17 cellular contexts compared by ENCODE assay signal in the genomic region with DNA sequence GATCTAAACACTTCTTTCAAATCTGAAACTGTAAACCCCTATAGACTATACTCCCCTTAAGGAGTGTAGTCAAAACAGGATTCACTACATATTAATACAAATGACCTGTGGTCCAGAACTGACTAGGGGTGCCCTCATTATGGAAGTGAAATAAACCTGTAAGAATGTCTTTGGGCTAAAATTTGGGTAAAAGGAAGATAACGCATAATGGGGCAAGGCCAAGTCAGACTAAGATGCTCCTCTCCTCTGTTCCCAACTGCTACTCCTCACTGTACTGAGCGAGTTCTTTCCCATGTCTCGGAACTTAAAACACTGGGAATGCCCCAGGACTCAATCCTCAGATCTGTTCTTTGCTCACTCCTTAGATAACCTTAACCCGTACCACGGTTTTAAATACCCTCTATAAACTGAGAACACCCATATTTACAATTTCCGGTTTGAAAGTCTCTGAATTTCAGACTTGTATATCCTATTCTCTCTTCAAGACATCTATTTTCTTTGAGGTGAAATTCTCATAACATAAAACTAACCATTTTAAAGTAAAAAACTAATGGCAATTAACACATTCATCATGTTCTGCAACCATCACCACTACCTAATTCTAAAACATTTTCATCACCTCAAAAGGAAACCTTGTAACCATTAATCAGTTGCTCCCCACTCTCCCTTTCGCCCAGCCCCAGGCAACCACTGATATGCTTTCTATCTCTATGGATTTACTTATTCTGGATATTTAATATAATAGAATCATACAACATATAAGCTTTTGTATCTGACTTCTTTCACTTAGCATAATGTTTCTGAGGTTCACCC. TPM values are rescaled to one million over a fixed set of nuclear protein-coding genes. Genes with fewer than 3 reads are reported as not detected.
DNase-seq lines count a peak whose midpoint lies in the region; ATAC-seq and TF ChIP-seq lines count a peak whose summit lies in the region.
"Had no signal": no experiment of that assay in that cellular context is flagged by ENCODE, and none has a peak within 500 bp of the region (broad histone marks: within the 10 kb centered on the region; RNA-seq: fewer than 3 reads in every experiment).

No MANE protein-coding gene starts in this region.

- H3K36me3 ChIP-seq in CD8-positive, alpha-beta T cell (ENCODE audit: insufficient read depth, low read length), result no peaks in the 10 kb centered on the region
- H3K36me3 ChIP-seq: cardiac muscle cell, neural progenitor cell, tibial artery had no signal

- H3K9me3 ChIP-seq in CD8-positive, alpha-beta T cell (ENCODE audit: low read length), result no peaks in the 10 kb centered on the region
- H3K9me3 ChIP-seq: tibial artery had no signal

- no peak for TF ChIP-seq CTCF in CD8-positive, alpha-beta T cell (IDR thresholded peaks at IDR 0.05)
- TF ChIP-seq CTCF in NB4 (IDR thresholded peaks at IDR 0.05; ENCODE audit: low read depth, low read length), result no peak

- H3K4me3 Mint-ChIP-seq in CD8-positive, alpha-beta T cell, result peak overlapping the region; percentile 27
- peak overlapping the region; percentile 32 for H3K4me3 Mint-ChIP-seq in memory B cell
- H3K4me3 Mint-ChIP-seq: endodermal cell, neural progenitor cell had no signal

- no peak for DNase-seq in CD8-positive, alpha-beta T cell
- DNase-seq in NB4 (ENCODE audit: low read depth) (no peak), memory B cell (ENCODE audit: low spot score in 2 of 2) (no peak), NCI-H510A treated with DMSO at 0.1 percent for 48 hours (lab: John Stamatoyannopoulos, UW) (no peak), DMS53 treated with DMSO at 0.1 percent for 48 hours (lab: John Stamatoyannopoulos, UW; ENCODE audit: unreplicated experiment) (no peak)
- DNase-seq: endodermal cell; NCI-H187 treated with DMSO at 0.1 percent for 48 hours; NCI-H526 treated with DMSO at 0.1 percent for 48 hours; right cardiac atrium; stimulated activated CD4-positive, alpha-beta T cell treated with anti-CD3 and anti-CD28 coated beads, Interleukin-2, amount 100 ng/mL, for 24 hours; tibial artery had no signal

- no peak overlapping the region for H3K27ac ChIP-seq in CD8-positive, alpha-beta T cell (ENCODE audit: low read depth, low read length)
- H3K27ac ChIP-seq: cardiac muscle cell, neural progenitor cell, tibial artery had no signal

- H3K4me3 ChIP-seq in CD8-positive, alpha-beta T cell (ENCODE audit: low read depth, low read length), result no peak overlapping the region
- peak overlapping the region; percentile 2 for H3K4me3 ChIP-seq in NB4 (ENCODE audit: low read depth, low read length)
- H3K4me3 ChIP-seq: cardiac muscle cell, neural progenitor cell, tibial artery had no signal

- peaks cover 25% of the 10 kb centered on the region for H3K4me1 ChIP-seq in CD8-positive, alpha-beta T cell (ENCODE audit: insufficient read depth, low read length)

- intact Hi-C loops in CD8-positive, alpha-beta T cell (cut with DNase I, micrococcal nuclease), result loop anchor here in 1 of 2 experiments (5.0 kb wide), 1 partner anchor 1980 kb away; the partner anchor contains the start of gene PGM2L1

- no peaks in the 10 kb centered on the region for H3K27me3 ChIP-seq in CD8-positive, alpha-beta T cell (ENCODE audit: insufficient read depth, low read length)
- H3K27me3 ChIP-seq: cardiac muscle cell, neural progenitor cell, tibial artery had no signal

- H3K36me3 Mint-ChIP-seq in CD8-positive, alpha-beta T cell, result peaks cover 7% of the 10 kb centered on the region
- no peaks in the 10 kb centered on the region for H3K36me3 Mint-ChIP-seq in memory B cell

- no peak for TF ChIP-seq POLR2A in NB4 (IDR thresholded peaks at IDR 0.05; ENCODE audit: extremely low read depth, insufficient read length)

- H3K27me3 Mint-ChIP-seq in CD8-positive, alpha-beta T cell (ENCODE audit: low read depth), result no peaks in the 10 kb centered on the region
- H3K27me3 Mint-ChIP-seq in memory B cell, result no peaks in the 10 kb centered on the region

- no peaks in the 10 kb centered on the region for H3K9me3 Mint-ChIP-seq in CD8-positive, alpha-beta T cell
- no peaks in the 10 kb centered on the region for H3K9me3 Mint-ChIP-seq in memory B cell
- H3K9me3 Mint-ChIP-seq: endodermal cell, neural progenitor cell had no signal

- POLR2A ChIA-PET in CD8-positive, alpha-beta T cell (lab: Charles Lee), result no interaction called here

- ATAC-seq in CD8-positive, alpha-beta T cell, result no peak
- peak; percentile 31 for ATAC-seq in GM19395 (IDR thresholded peaks at IDR 0.05; ENCODE audit: unreplicated experiment)
- no peak for ATAC-seq in memory B cell (ENCODE audit: low read depth)
- ATAC-seq in GM21515 (IDR thresholded peaks at IDR 0.05; ENCODE audit: unreplicated experiment), result no peak
- no peak for ATAC-seq in esophagus mucosa
- ATAC-seq: HCT116, right cardiac atrium had no signal

- CTCF ChIA-PET in CD8-positive, alpha-beta T cell (lab: Charles Lee), result no interaction called here

- peak overlapping the region; percentile 4 for H3K27ac Mint-ChIP-seq in CD8-positive, alpha-beta T cell
- H3K27ac Mint-ChIP-seq in memory B cell, result peak overlapping the region; percentile 63
- H3K27ac Mint-ChIP-seq: endodermal cell, neural progenitor cell had no signal

- peaks cover 64% of the 10 kb centered on the region for H3K4me1 Mint-ChIP-seq in CD8-positive, alpha-beta T cell (ENCODE audit: low read depth)
- peaks cover 43% of the 10 kb centered on the region for H3K4me1 Mint-ChIP-seq in memory B cell

RNA-seq across cellular contexts. Expression of gene THAP12, which starts 4.0 kb away (rescaled TPM):
- total RNA-seq in CD8-positive, alpha-beta T cell, result 10 to 100 TPM; 44.7 to 47.2 TPM
- total RNA-seq in esophagus mucosa, result 9.8 TPM

RNA-seq across cellular contexts. Expression of gene GVQW3, which starts 4.2 kb away (rescaled TPM):
- 1 to 10 TPM; 1.4 to 1.6 TPM for total RNA-seq in CD8-positive, alpha-beta T cell
- 0.36 TPM for total RNA-seq in esophagus mucosa
